1 cellular context compared by ENCODE assay signal in the genomic region with DNA sequence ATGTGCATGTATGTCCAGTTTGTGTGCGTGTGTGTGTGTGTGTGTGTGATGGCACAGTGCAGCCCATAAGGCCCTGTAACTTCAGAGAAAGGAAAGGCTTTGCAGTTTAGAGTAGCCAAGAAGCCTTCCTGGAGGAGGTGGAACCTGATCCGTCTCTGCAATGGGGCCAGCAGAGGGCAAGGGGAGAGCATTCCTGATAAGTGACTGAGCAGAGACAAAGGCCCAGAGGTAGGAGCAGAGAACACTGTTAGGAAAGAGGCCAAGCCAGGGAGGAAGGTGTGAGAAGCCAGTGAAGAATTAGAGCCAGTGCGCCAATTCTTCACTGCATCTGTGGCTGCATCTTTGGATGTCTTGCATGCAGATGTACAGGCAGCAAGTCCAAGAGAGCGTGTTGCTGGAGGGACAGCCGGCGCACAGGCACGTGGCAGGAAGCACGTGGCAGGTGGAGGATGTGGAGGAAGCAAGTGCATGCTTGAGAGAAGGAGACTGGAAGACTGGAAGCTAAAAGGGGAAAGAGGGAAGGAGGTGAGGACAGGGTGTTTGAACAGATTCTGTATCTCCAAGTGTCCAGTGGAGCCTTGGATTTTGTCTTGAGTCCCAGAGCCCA.
TF ChIP-seq lines count a peak whose summit lies in the region.

No MANE protein-coding gene starts in this region.

TF ChIP-seq in HEK293, 187 proteins besides CTCF, POLR2A, EP300 and RAD21:
- TF ChIP-seq IKZF3 (tag by site-specific recombination; IDR thresholded peaks at IDR 0.05) (no peak), ZNF623 (tag by site-specific recombination; IDR thresholded peaks at IDR 0.05) (peak; percentile 56), YY2 (tag by site-specific recombination; IDR thresholded peaks at IDR 0.05) (no peak), KLF16 (tag by site-specific recombination; IDR thresholded peaks at IDR 0.05) (no peak)
- TF ChIP-seq, protein P1, sequence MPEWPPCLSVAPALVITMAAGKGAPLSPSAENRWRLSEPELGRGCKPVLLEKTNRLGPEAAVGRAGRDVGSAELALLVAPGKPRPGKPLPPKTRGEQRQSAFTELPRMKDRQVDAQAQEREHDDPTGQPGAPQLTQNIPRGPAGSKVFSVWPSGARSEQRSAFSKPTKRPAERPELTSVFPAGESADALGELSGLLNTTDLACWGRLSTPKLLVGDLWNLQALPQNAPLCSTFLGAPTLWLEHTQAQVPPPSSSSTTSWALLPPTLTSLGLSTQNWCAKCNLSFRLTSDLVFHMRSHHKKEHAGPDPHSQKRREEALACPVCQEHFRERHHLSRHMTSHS (tag by site-specific recombination; IDR thresholded peaks at IDR 0.05): no peak
TF ChIP-seq in HEK293: peak in this region for 1.
